ENCODE assay signal across 8 cellular contexts in genomic region chr7:73734619-73735525, GRCh38. TPM values are rescaled to one million over a fixed set of nuclear protein-coding genes. Genes with fewer than 3 reads are reported as not detected.
DNase-seq lines count a peak whose midpoint lies in the region; ATAC-seq, FAIRE-seq and TF ChIP-seq lines count a peak whose summit lies in the region.

No MANE protein-coding gene starts in this region.

- H3K4me1 ChIP-seq in BLaER1 (peaks cover 28% of the 10 kb centered on the region), pancreas (peaks cover 4 to 10% (median 8%) of the 10 kb centered on the region in 3 donors), upper lobe of left lung (peaks cover 19 to 41% (median 24%) of the 10 kb centered on the region in 4 donors)

- peaks cover 16% of the 10 kb centered on the region for H4K20me1 ChIP-seq in BLaER1

- TF ChIP-seq CTCF in fibroblast of villous mesenchyme (IDR thresholded peaks at IDR 0.05; ENCODE audit: insufficient read depth, low read depth, low read length) = peak; percentile 95
- TF ChIP-seq CTCF in pancreas (IDR thresholded peaks at IDR 0.05) = peak; percentile 76 to 89 (median 83)
- TF ChIP-seq CTCF in upper lobe of left lung (IDR thresholded peaks at IDR 0.05) = peak; percentile 82 to 95 (median 92)

- H3K4me2 ChIP-seq in BLaER1 = peak overlapping the region; percentile 52

- H3K4me3 ChIP-seq in BLaER1 (no peak overlapping the region), fibroblast of villous mesenchyme (ENCODE audit: low read depth, low read length) (no peak overlapping the region), pancreas (no peak overlapping the region), upper lobe of left lung (peak overlapping the region in 1 of 4 donors; percentile 8)

- no peaks in the 10 kb centered on the region for H3K27me3 ChIP-seq in BLaER1
- H3K27me3 ChIP-seq in pancreas = no peaks in the 10 kb centered on the region
- H3K27me3 ChIP-seq in upper lobe of left lung = no peaks in the 10 kb centered on the region

- intact Hi-C loops in pancreas (cut with DNase I) = no loop called here

- H3K27ac ChIP-seq in BLaER1 (no peak overlapping the region; the same call in 1 of the 2 replicates), pancreas (peak overlapping the region in 3 of 4 donors; percentile 58 to 78 (median 71)), upper lobe of left lung (peak overlapping the region; percentile 78 to 88 (median 82))

- H3K9ac ChIP-seq in BLaER1 = no peak overlapping the region

- peak; percentile 45 for ATAC-seq in GM19463 (IDR thresholded peaks at IDR 0.05; ENCODE audit: unreplicated experiment)
- ATAC-seq in pancreas = peak; percentile 38 to 72 (median 66)
- peak; percentile 75 to 94 for ATAC-seq in upper lobe of left lung (ENCODE audit: low FRiP score in 2 of 2)

- peaks cover 23% of the 10 kb centered on the region for H3K36me3 ChIP-seq in BLaER1
- peaks cover 0 to 8% (median 0%) of the 10 kb centered on the region in 3 donors for H3K36me3 ChIP-seq in pancreas
- peaks cover 0 to 22% (median 16%) of the 10 kb centered on the region in 4 donors for H3K36me3 ChIP-seq in upper lobe of left lung

- H3K9me3 ChIP-seq in BLaER1 (no peaks in the 10 kb centered on the region), pancreas (no peaks in the 10 kb centered on the region), upper lobe of left lung (no peaks in the 10 kb centered on the region)

- peak in 2 of 4 donors; percentile 13 to 60 for TF ChIP-seq EP300 in upper lobe of left lung (IDR thresholded peaks at IDR 0.05)

- 53 to 61% methylated on average over 16 of the region's 16 CpGs for WGBS in pancreas, 2 donors
- WGBS in upper lobe of left lung, 2 donors = 48 to 64% methylated on average over 11 to 16 of the region's 16 CpGs

- DNase-seq in LoVo (ENCODE audit: low spot score) (peak; percentile 100), RPMI7951 (ENCODE audit: low read depth) (peak; percentile 93), activated T-helper 1 cell treated with Interleukin-2 at 50 U/mL for 16 hours (ENCODE audit: low read depth) (peak; percentile 74), fibroblast of villous mesenchyme (ENCODE audit: low read depth) (peak; percentile 88), pancreas (peak; percentile 83 to 93 (median 89)), upper lobe of left lung (peak in 1 of 2 donors; percentile 93)

- FAIRE-seq in pancreas (lab: Jason Lieb, UNC) = no peak

- TF ChIP-seq POLR2A in upper lobe of left lung (IDR thresholded peaks at IDR 0.05) = peak in 2 of 4 donors; percentile 18 to 62

RNA-seq across cellular contexts. Expression of gene ABHD11, which starts 3.7 kb away (rescaled TPM):
- 19.8 and 20.7 TPM in 2 replicates for total RNA-seq in RPMI7951 (2014; rRNA removed; shearing (Covaris generic))
- total RNA-seq in fibroblast of villous mesenchyme (8.2 and 11.9 TPM in 2 replicates), pancreas (10 to 100 TPM; 16.0 to 30.6 (median 22.1) TPM), upper lobe of left lung (10 to 100 TPM; 13.6 to 35.3 (median 28.2) TPM)
- polyA plus RNA-seq in pancreas = 10 to 100 TPM; 91.0 to 95.2 TPM

RNA-seq across cellular contexts. Expression of gene STX1A, which starts 15.4 kb away (rescaled TPM):
- total RNA-seq in RPMI7951 (2014; rRNA removed; shearing (Covaris generic)) = 36.4 and 45.6 TPM in 2 replicates
- total RNA-seq in fibroblast of villous mesenchyme = 6.8 and 8.2 TPM in 2 replicates
- total RNA-seq in pancreas = 10 to 100 TPM in 2 of 6 donors, 1 to 10 TPM in 4; 2.3 to 11.9 (median 6.9) TPM
- 10 to 100 TPM; 31.8 to 95.7 TPM for polyA plus RNA-seq in pancreas
- 10 to 100 TPM in 2 of 6 donors, 1 to 10 TPM in 4; 4.1 to 16.9 (median 5.9) TPM for total RNA-seq in upper lobe of left lung

RNA-seq across cellular contexts. Expression of gene CLDN3, which starts 35.2 kb away (rescaled TPM):
- not detected in 2 replicates for total RNA-seq in RPMI7951 (2014; rRNA removed; shearing (Covaris generic))
- total RNA-seq in fibroblast of villous mesenchyme = not detected in 2 replicates
- 10 to 100 TPM; 42.9 to 62.0 (median 48.3) TPM for total RNA-seq in pancreas
- polyA plus RNA-seq in pancreas = 100 to 1,000 TPM; 110 to 122 TPM
- total RNA-seq in upper lobe of left lung = 10 to 100 TPM; 21.9 to 95.0 (median 43.9) TPM

RNA-seq across cellular contexts. Expression of gene BUD23, which starts 51.5 kb away (rescaled TPM):
- total RNA-seq in RPMI7951 (2014; rRNA removed; shearing (Covaris generic)) = 54.5 and 55.3 TPM in 2 replicates
- total RNA-seq in fibroblast of villous mesenchyme (38.0 and 39.7 TPM in 2 replicates), pancreas (10 to 100 TPM; 26.9 to 36.8 (median 33.0) TPM), upper lobe of left lung (10 to 100 TPM; 19.9 to 52.3 (median 48.8) TPM)
- polyA plus RNA-seq in pancreas = 10 to 100 TPM; 46.7 to 62.9 TPM

RNA-seq across cellular contexts. Expression of gene DNAJC30, which starts 51.6 kb away (rescaled TPM):
- total RNA-seq in RPMI7951 (2014; rRNA removed; shearing (Covaris generic)) = 2.3 and 2.5 TPM in 2 replicates
- total RNA-seq in fibroblast of villous mesenchyme (2.3 and 3.0 TPM in 2 replicates), pancreas (1 to 10 TPM; 4.1 to 8.2 (median 5.6) TPM), upper lobe of left lung (10 to 100 TPM in 4 of 6 donors, 1 to 10 TPM in 2; 6.9 to 13.1 (median 10.3) TPM)
- 1 to 10 TPM; 5.1 to 6.4 TPM for polyA plus RNA-seq in pancreas

Comparison
In these comparisons a context has a peak if more than half of its experiments do, and no peak if none do; other contexts are left out.
1. RNA of gene CLDN3, which starts 35.2 kb away (total RNA-seq): 21.9 to 95.0 TPM in upper lobe of left lung and 42.9 to 62.0 TPM in pancreas; not detected in RPMI7951 and not detected in fibroblast of villous mesenchyme; every median in the first group is over 10 times any median in the second.
2. Peak in every context shown above with its lines, with median percentiles within 50 percentile points of each other: ATAC-seq and CTCF ChIP-seq.